ENCODE assay signal across 2 cellular contexts in the genomic region with DNA sequence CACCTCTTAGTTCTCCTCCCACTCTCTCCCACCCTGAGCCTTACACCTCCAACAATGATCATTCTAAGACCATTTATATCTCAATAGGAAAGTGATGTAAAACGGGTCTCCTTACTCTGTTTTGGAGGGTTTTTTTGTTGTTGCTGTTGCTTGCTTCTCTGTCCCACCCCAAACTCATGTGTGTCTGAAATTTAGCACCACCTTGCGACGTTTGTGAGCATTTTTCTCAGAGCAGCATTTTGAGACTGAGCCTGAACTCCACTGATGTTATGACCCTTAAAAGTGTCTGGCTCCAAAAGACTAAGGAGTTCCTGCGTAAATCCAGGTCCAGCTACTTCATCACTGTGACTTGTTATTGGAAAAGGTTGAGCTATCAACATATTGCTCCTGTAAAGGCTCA.
TF ChIP-seq lines count a peak whose summit lies in the region.

No MANE protein-coding gene starts in this region.

TF ChIP-seq in GM23338, 12 proteins besides CTCF, POLR2A, EP300 and RAD21:
- TF ChIP-seq ETS1 (IDR thresholded peaks at IDR 0.05), result no peak

TF ChIP-seq in GM12878, 131 proteins besides CTCF, POLR2A, EP300 and RAD21:
- TF ChIP-seq NFIC (IDR thresholded peaks at IDR 0.05; ENCODE audit: low read depth, low read length), result no peak
- peak; percentile 21; the same call in 1 of the 2 replicates for TF ChIP-seq SMC3 (IDR thresholded peaks at IDR 0.05; ENCODE audit: borderline replicate concordance, low read length)
